25 cellular contexts compared by ENCODE assay signal in genomic region chr17:17122781-17123483, GRCh38.
DNase-seq lines count a peak whose midpoint lies in the region; ATAC-seq and TF ChIP-seq lines count a peak whose summit lies in the region.
"Had no signal": no experiment of that assay in that cellular context is flagged by ENCODE, and none has a peak within 500 bp of the region (broad histone marks: within the 10 kb centered on the region; RNA-seq: fewer than 3 reads in every experiment).

No MANE protein-coding gene starts in this region.

- peaks cover 20% of the 10 kb centered on the region for H3K4me1 ChIP-seq in ectodermal cell (ENCODE audit: control insufficient read depth, insufficient read depth, low read length)
- H3K4me1 ChIP-seq in naive thymus-derived CD4-positive, alpha-beta T cell (ENCODE audit: control insufficient read depth in 2 of 2, insufficient read depth in 2 of 2, low read length in 2 of 2): peaks cover 53 to 64% of the 10 kb centered on the region in 2 donors

- H3K4me3 ChIP-seq in ectodermal cell (ENCODE audit: insufficient read depth, low read depth, low read length): no peak overlapping the region
- no peak overlapping the region for H3K4me3 ChIP-seq in naive thymus-derived CD4-positive, alpha-beta T cell (ENCODE audit: low read length)
- H3K4me3 ChIP-seq: heart left ventricle, lower lobe of right lung, testis, uterus had no signal

- no peak for ATAC-seq in naive thymus-derived CD4-positive, alpha-beta T cell
- ATAC-seq in HG03025 (IDR thresholded peaks at IDR 0.05; ENCODE audit: low FRiP score, unreplicated experiment): no peak
- ATAC-seq: activated CD8-positive, alpha-beta T cell treated with anti-CD3 and anti-CD28 coated beads for 36 hours; activated naive CD8-positive, alpha-beta T cell treated with anti-CD3 and anti-CD28 coated beads, Interleukin-2, amount 50 U/mL, for 24 hours; heart left ventricle; lower lobe of right lung; sciatic nerve; stimulated activated naive B cell treated with anti-CD40 and anti-IgM and Interleukin-4, amounts not matched to agents 10 μg/mL and 1 μg/mL and 100 μg/mL, for 72 hours had no signal

- no peak overlapping the region for H3K4me3 Mint-ChIP-seq in activated naive CD8-positive, alpha-beta T cell
- no peak overlapping the region for H3K4me3 Mint-ChIP-seq in activated naive CD8-positive, alpha-beta T cell treated with anti-CD3 and anti-CD28 coated beads for 36 hours
- H3K4me3 Mint-ChIP-seq in type B pancreatic cell: no peak overlapping the region
- peak overlapping the region in 1 of 10 donors; percentile 55 for H3K4me3 Mint-ChIP-seq in naive thymus-derived CD4-positive, alpha-beta T cell
- H3K4me3 Mint-ChIP-seq: activated CD8-positive, alpha-beta T cell treated with anti-CD3 and anti-CD28 coated beads for 36 hours; activated naive CD8-positive, alpha-beta T cell treated with anti-CD3 and anti-CD28 coated beads, Interleukin-2, amount 50 U/mL, for 24 hours; stimulated activated naive B cell treated with anti-CD40 and anti-IgM and Interleukin-4, amounts not matched to agents 10 μg/mL and 1 μg/mL and 100 μg/mL, for 72 hours had no signal

- DNase-seq in activated naive CD8-positive, alpha-beta T cell treated with anti-CD3 and anti-CD28 coated beads for 36 hours: no peak
- DNase-seq in NCI-H526 (lab: John Stamatoyannopoulos, UW): peak; percentile 67 to 80
- no peak for DNase-seq in type B pancreatic cell (ENCODE audit: extremely low spot score, unreplicated experiment)
- no peak for DNase-seq in AG20443 (ENCODE audit: low spot score)
- DNase-seq in naive thymus-derived CD4-positive, alpha-beta T cell: no peak
- DNase-seq: 8988T; activated CD8-positive, alpha-beta T cell treated with anti-CD3 and anti-CD28 coated beads for 36 hours; activated effector memory CD4-positive, alpha-beta T cell treated with Interleukin-2 at 50 U/mL for 16 hours; activated naive CD8-positive, alpha-beta T cell treated with anti-CD3 and anti-CD28 coated beads, Interleukin-2, amount 50 U/mL, for 24 hours; heart left ventricle; lower lobe of right lung; NCI-H1092 treated with DMSO at 0.1 percent for 48 hours; NCI-H1930; SK-N-SH; stimulated activated CD4-positive, alpha-beta T cell treated with anti-CD3 and anti-CD28 coated beads, Interleukin-4, amount 100 ng/mL, for 4 hours; stimulated activated naive B cell treated with anti-CD40 and anti-IgM and Interleukin-4, amounts not matched to agents 10 μg/mL and 1 μg/mL and 100 μg/mL, for 72 hours; T-helper 2 cell; testis; uterus had no signal

- peak overlapping the region; percentile 26 for H3K27ac ChIP-seq in ectodermal cell (ENCODE audit: insufficient read depth, low read depth, low read length, poor library complexity, severe bottlenecking)
- no peak overlapping the region for H3K27ac ChIP-seq in naive thymus-derived CD4-positive, alpha-beta T cell (ENCODE audit: low read depth, low read length)
- H3K27ac ChIP-seq: epithelial cell of prostate, heart left ventricle, lower lobe of right lung, testis, uterus had no signal

- H3K4me1 Mint-ChIP-seq in activated naive CD8-positive, alpha-beta T cell (ENCODE audit: low read depth): peaks cover 81% of the 10 kb centered on the region
- peaks cover 64% of the 10 kb centered on the region for H3K4me1 Mint-ChIP-seq in activated naive CD8-positive, alpha-beta T cell treated with anti-CD3 and anti-CD28 coated beads for 36 hours
- peaks cover 33% of the 10 kb centered on the region for H3K4me1 Mint-ChIP-seq in type B pancreatic cell (ENCODE audit: unreplicated experiment)
- H3K4me1 Mint-ChIP-seq in naive thymus-derived CD4-positive, alpha-beta T cell: peaks cover 47 to 88% (median 83%) of the 10 kb centered on the region in 7 donors

- peak overlapping the region; percentile 41 for H3K27ac Mint-ChIP-seq in activated naive CD8-positive, alpha-beta T cell
- no peak overlapping the region for H3K27ac Mint-ChIP-seq in activated naive CD8-positive, alpha-beta T cell treated with anti-CD3 and anti-CD28 coated beads for 36 hours
- H3K27ac Mint-ChIP-seq in type B pancreatic cell: peak overlapping the region; percentile 1
- peak overlapping the region in 1 of 9 donors; percentile 23 for H3K27ac Mint-ChIP-seq in naive thymus-derived CD4-positive, alpha-beta T cell
- H3K27ac Mint-ChIP-seq: activated naive CD8-positive, alpha-beta T cell treated with anti-CD3 and anti-CD28 coated beads, Interleukin-2, amount 50 U/mL, for 24 hours; stimulated activated naive B cell treated with anti-CD40 and anti-IgM and Interleukin-4, amounts not matched to agents 10 μg/mL and 1 μg/mL and 100 μg/mL, for 72 hours had no signal

- H3K9me3 Mint-ChIP-seq in activated naive CD8-positive, alpha-beta T cell (ENCODE audit: low read depth): no peaks in the 10 kb centered on the region
- H3K9me3 Mint-ChIP-seq in activated naive CD8-positive, alpha-beta T cell treated with anti-CD3 and anti-CD28 coated beads for 36 hours: no peaks in the 10 kb centered on the region
- H3K9me3 Mint-ChIP-seq in type B pancreatic cell: no peaks in the 10 kb centered on the region
- peaks cover 0 to 2% (median 0%) of the 10 kb centered on the region in 11 donors for H3K9me3 Mint-ChIP-seq in naive thymus-derived CD4-positive, alpha-beta T cell
- H3K9me3 Mint-ChIP-seq: activated CD8-positive, alpha-beta T cell treated with anti-CD3 and anti-CD28 coated beads for 36 hours; activated naive CD8-positive, alpha-beta T cell treated with anti-CD3 and anti-CD28 coated beads, Interleukin-2, amount 50 U/mL, for 24 hours; IgD-negative memory B cell; stimulated activated naive B cell treated with anti-CD40 and anti-IgM and Interleukin-4, amounts not matched to agents 10 μg/mL and 1 μg/mL and 100 μg/mL, for 72 hours had no signal

- H3K27me3 Mint-ChIP-seq in activated naive CD8-positive, alpha-beta T cell: no peaks in the 10 kb centered on the region
- no peaks in the 10 kb centered on the region for H3K27me3 Mint-ChIP-seq in activated naive CD8-positive, alpha-beta T cell treated with anti-CD3 and anti-CD28 coated beads for 36 hours
- H3K27me3 Mint-ChIP-seq in type B pancreatic cell: no peaks in the 10 kb centered on the region
- no peaks in the 10 kb centered on the region for H3K27me3 Mint-ChIP-seq in naive thymus-derived CD4-positive, alpha-beta T cell
- H3K27me3 Mint-ChIP-seq: activated CD8-positive, alpha-beta T cell treated with anti-CD3 and anti-CD28 coated beads for 36 hours; activated naive CD8-positive, alpha-beta T cell treated with anti-CD3 and anti-CD28 coated beads, Interleukin-2, amount 50 U/mL, for 24 hours; IgD-negative memory B cell; stimulated activated naive B cell treated with anti-CD40 and anti-IgM and Interleukin-4, amounts not matched to agents 10 μg/mL and 1 μg/mL and 100 μg/mL, for 72 hours had no signal

- intact Hi-C loops in naive thymus-derived CD4-positive, alpha-beta T cell (cut with micrococcal nuclease): no loop called here

- no peak for TF ChIP-seq CTCF in type B pancreatic cell (conservative IDR thresholded peaks at IDR 0.05)

- POLR2A ChIA-PET in naive thymus-derived CD4-positive, alpha-beta T cell (lab: Charles Lee): interaction anchor here (0.6 to 1.0 kb wide), 3 partner anchors 73 to 192 kb away, joined by 3 to 4 read pairs (median 4); no protein-coding TSS in a partner anchor

- CTCF ChIA-PET in naive thymus-derived CD4-positive, alpha-beta T cell (lab: Charles Lee): no interaction called here

- no peaks in the 10 kb centered on the region for H3K36me3 Mint-ChIP-seq in activated naive CD8-positive, alpha-beta T cell
- no peaks in the 10 kb centered on the region for H3K36me3 Mint-ChIP-seq in activated naive CD8-positive, alpha-beta T cell treated with anti-CD3 and anti-CD28 coated beads for 36 hours
- peaks cover 8% of the 10 kb centered on the region for H3K36me3 Mint-ChIP-seq in type B pancreatic cell
- peaks cover 0 to 4% (median 0%) of the 10 kb centered on the region in 5 donors for H3K36me3 Mint-ChIP-seq in naive thymus-derived CD4-positive, alpha-beta T cell
- H3K36me3 Mint-ChIP-seq: IgD-negative memory B cell had no signal

- H3K36me3 ChIP-seq in ectodermal cell (ENCODE audit: control insufficient read depth, insufficient read depth, low read length): no peaks in the 10 kb centered on the region
- peaks cover 0 to 12% (median 0%) of the 10 kb centered on the region in 3 experiments for H3K36me3 ChIP-seq in naive thymus-derived CD4-positive, alpha-beta T cell (ENCODE audit: control insufficient read depth in 2 of 3, insufficient read depth in 3 of 3, low read length in 3 of 3)
- H3K36me3 ChIP-seq: uterus had no signal

- no peaks in the 10 kb centered on the region for H3K9me3 ChIP-seq in ectodermal cell (ENCODE audit: control insufficient read depth, low read length)
- no peaks in the 10 kb centered on the region for H3K9me3 ChIP-seq in naive thymus-derived CD4-positive, alpha-beta T cell (ENCODE audit: control insufficient read depth in 2 of 3, low read length in 3 of 3)
- H3K9me3 ChIP-seq: heart left ventricle, lower lobe of right lung, SK-N-SH, testis, uterus had no signal

- H3K27me3 ChIP-seq in ectodermal cell (ENCODE audit: control insufficient read depth, insufficient read depth, low read length, poor library complexity, severe bottlenecking): no peaks in the 10 kb centered on the region
- H3K27me3 ChIP-seq in naive thymus-derived CD4-positive, alpha-beta T cell (ENCODE audit: control insufficient read depth in 2 of 2, insufficient read depth in 2 of 2, low read length in 2 of 2): no peaks in the 10 kb centered on the region
- H3K27me3 ChIP-seq: heart left ventricle, testis, uterus had no signal

- WGBS in ectodermal cell, 2 experiments: 94 to 97% methylated on average over 10 of the region's 10 CpGs

Comparison
In these comparisons a context has a peak if more than half of its experiments do, and no peak if none do; other contexts are left out.
1. DNase-seq: peak in NCI-H526 (2 of 2); none in activated naive CD8-positive, alpha-beta T cell treated with anti-CD3 and anti-CD28 coated beads for 36 hours (single experiment), type B pancreatic cell (single experiment), AG20443 (single experiment) and naive thymus-derived CD4-positive, alpha-beta T cell (0 of 9).